In genomic region chr7:130894146-130895005, GRCh38 we compare ENCODE assay signal across 1 cellular context.
TF ChIP-seq lines count a peak whose summit lies in the region.

No MANE protein-coding gene starts in this region.

TF ChIP-seq in HepG2, 621 proteins besides CTCF, POLR2A, EP300 and RAD21 (continued from another document and continues in another):
- TF ChIP-seq ZBTB49 (CRISPR knock-in tag; IDR thresholded peaks at IDR 0.05; ENCODE audit: borderline replicate concordance) (no peak), RARA (CRISPR knock-in tag; IDR thresholded peaks at IDR 0.05) (peak; percentile 97), ELF1 (CRISPR knock-in tag; IDR thresholded peaks at IDR 0.05) (no peak), E2F2 (CRISPR knock-in tag; IDR thresholded peaks at IDR 0.05; ENCODE audit: borderline replicate concordance) (no peak), FOSL1 (CRISPR knock-in tag; IDR thresholded peaks at IDR 0.05; ENCODE audit: borderline replicate concordance) (peak; percentile 52; the same call in 1 of the 2 replicates), NR2F1 (CRISPR knock-in tag; IDR thresholded peaks at IDR 0.05) (peak; percentile 70 to 76; a peak in 3 of 4 replicates), ZNF616 (CRISPR knock-in tag; IDR thresholded peaks at IDR 0.05; ENCODE audit: low read depth) (no peak), MXD3 (CRISPR knock-in tag; IDR thresholded peaks at IDR 0.05) (no peak), EED (CRISPR knock-in tag; IDR thresholded peaks at IDR 0.05) (no peak), STAG1 (CRISPR knock-in tag; IDR thresholded peaks at IDR 0.05) (no peak), ZNF670 (CRISPR knock-in tag; IDR thresholded peaks at IDR 0.05; ENCODE audit: borderline replicate concordance) (no peak), ZNF609 (CRISPR knock-in tag; IDR thresholded peaks at IDR 0.05; ENCODE audit: borderline replicate concordance) (no peak), HOXA7 (CRISPR knock-in tag; IDR thresholded peaks at IDR 0.05) (no peak), ZNF350 (CRISPR knock-in tag; IDR thresholded peaks at IDR 0.05; ENCODE audit: borderline replicate concordance, low read depth) (peak; percentile 43; the same call in 1 of the 2 replicates), GLI4 (CRISPR knock-in tag; IDR thresholded peaks at IDR 0.05; ENCODE audit: borderline replicate concordance) (no peak), ZNF615 (CRISPR knock-in tag; IDR thresholded peaks at IDR 0.05; ENCODE audit: borderline replicate concordance) (no peak), CENPT (CRISPR knock-in tag; IDR thresholded peaks at IDR 0.05; ENCODE audit: low read depth) (no peak), ZNF780A (CRISPR knock-in tag; IDR thresholded peaks at IDR 0.05) (no peak), TOE1 (CRISPR knock-in tag; IDR thresholded peaks at IDR 0.05) (no peak), PHB2 (IDR thresholded peaks at IDR 0.05; ENCODE audit: partially characterized antibody) (no peak), ZFY (CRISPR knock-in tag; IDR thresholded peaks at IDR 0.05) (no peak), BCL3 (CRISPR knock-in tag; IDR thresholded peaks at IDR 0.05) (no peak), ZBTB20 (CRISPR knock-in tag; IDR thresholded peaks at IDR 0.05; ENCODE audit: borderline replicate concordance, low read depth) (no peak), ZNF772 (CRISPR knock-in tag; IDR thresholded peaks at IDR 0.05) (0 out of 2 replicates have a peak, but pooled peaks have one; percentile 23)
- TF ChIP-seq, protein P1, sequence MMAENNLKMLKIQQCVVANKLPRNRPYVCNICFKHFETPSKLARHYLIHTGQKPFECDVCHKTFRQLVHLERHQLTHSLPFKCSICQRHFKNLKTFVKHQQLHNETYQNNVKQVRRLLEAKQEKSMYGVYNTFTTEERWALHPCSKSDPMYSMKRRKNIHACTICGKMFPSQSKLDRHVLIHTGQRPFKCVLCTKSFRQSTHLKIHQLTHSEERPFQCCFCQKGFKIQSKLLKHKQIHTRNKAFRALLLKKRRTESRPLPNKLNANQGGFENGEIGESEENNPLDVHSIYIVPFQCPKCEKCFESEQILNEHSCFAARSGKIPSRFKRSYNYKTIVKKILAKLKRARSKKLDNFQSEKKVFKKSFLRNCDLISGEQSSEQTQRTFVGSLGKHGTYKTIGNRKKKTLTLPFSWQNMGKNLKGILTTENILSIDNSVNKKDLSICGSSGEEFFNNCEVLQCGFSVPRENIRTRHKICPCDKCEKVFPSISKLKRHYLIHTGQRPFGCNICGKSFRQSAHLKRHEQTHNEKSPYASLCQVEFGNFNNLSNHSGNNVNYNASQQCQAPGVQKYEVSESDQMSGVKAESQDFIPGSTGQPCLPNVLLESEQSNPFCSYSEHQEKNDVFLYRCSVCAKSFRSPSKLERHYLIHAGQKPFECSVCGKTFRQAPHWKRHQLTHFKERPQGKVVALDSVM (CRISPR knock-in tag; IDR thresholded peaks at IDR 0.05) = no peak
- TF ChIP-seq, protein P2, sequence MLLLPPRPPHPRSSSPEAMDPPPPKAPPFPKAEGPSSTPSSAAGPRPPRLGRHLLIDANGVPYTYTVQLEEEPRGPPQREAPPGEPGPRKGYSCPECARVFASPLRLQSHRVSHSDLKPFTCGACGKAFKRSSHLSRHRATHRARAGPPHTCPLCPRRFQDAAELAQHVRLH (CRISPR knock-in tag; IDR thresholded peaks at IDR 0.05; ENCODE audit: borderline replicate concordance, low read depth) = no peak
- TF ChIP-seq, protein P3, sequence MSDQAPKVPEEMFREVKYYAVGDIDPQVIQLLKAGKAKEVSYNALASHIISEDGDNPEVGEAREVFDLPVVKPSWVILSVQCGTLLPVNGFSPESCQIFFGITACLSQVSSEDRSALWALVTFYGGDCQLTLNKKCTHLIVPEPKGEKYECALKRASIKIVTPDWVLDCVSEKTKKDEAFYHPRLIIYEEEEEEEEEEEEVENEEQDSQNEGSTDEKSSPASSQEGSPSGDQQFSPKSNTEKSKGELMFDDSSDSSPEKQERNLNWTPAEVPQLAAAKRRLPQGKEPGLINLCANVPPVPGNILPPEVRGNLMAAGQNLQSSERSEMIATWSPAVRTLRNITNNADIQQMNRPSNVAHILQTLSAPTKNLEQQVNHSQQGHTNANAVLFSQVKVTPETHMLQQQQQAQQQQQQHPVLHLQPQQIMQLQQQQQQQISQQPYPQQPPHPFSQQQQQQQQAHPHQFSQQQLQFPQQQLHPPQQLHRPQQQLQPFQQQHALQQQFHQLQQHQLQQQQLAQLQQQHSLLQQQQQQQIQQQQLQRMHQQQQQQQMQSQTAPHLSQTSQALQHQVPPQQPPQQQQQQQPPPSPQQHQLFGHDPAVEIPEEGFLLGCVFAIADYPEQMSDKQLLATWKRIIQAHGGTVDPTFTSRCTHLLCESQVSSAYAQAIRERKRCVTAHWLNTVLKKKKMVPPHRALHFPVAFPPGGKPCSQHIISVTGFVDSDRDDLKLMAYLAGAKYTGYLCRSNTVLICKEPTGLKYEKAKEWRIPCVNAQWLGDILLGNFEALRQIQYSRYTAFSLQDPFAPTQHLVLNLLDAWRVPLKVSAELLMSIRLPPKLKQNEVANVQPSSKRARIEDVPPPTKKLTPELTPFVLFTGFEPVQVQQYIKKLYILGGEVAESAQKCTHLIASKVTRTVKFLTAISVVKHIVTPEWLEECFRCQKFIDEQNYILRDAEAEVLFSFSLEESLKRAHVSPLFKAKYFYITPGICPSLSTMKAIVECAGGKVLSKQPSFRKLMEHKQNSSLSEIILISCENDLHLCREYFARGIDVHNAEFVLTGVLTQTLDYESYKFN (CRISPR knock-in tag; conservative IDR thresholded peaks at IDR 0.05) = peak; percentile 51
- TF ChIP-seq, protein P4, sequence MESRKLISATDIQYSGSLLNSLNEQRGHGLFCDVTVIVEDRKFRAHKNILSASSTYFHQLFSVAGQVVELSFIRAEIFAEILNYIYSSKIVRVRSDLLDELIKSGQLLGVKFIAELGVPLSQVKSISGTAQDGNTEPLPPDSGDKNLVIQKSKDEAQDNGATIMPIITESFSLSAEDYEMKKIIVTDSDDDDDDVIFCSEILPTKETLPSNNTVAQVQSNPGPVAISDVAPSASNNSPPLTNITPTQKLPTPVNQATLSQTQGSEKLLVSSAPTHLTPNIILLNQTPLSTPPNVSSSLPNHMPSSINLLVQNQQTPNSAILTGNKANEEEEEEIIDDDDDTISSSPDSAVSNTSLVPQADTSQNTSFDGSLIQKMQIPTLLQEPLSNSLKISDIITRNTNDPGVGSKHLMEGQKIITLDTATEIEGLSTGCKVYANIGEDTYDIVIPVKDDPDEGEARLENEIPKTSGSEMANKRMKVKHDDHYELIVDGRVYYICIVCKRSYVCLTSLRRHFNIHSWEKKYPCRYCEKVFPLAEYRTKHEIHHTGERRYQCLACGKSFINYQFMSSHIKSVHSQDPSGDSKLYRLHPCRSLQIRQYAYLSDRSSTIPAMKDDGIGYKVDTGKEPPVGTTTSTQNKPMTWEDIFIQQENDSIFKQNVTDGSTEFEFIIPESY (CRISPR knock-in tag; IDR thresholded peaks at IDR 0.05) = peak; percentile 78
- TF ChIP-seq, protein P5, sequence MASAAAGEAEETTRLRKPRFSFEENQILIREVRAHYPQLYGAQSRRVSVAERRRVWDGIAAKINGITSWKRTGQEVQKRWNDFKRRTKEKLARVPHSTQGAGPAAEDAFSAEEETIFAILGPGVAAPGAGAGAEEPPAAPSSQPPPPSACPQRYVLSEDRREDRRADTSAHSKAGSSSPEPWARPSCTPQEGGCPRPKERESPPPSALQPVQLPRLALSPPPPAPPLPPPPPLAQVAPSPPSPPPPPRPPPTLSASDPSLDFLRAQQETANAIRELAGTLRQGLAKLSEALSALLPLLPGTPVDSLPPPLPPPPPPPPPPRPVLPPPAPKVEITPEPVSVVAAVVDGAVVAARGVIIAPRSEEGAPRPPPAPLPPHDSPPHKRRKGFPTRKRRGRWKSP (CRISPR knock-in tag; IDR thresholded peaks at IDR 0.05) = no peak
